12 cellular contexts compared by ENCODE assay signal in the genomic region with DNA sequence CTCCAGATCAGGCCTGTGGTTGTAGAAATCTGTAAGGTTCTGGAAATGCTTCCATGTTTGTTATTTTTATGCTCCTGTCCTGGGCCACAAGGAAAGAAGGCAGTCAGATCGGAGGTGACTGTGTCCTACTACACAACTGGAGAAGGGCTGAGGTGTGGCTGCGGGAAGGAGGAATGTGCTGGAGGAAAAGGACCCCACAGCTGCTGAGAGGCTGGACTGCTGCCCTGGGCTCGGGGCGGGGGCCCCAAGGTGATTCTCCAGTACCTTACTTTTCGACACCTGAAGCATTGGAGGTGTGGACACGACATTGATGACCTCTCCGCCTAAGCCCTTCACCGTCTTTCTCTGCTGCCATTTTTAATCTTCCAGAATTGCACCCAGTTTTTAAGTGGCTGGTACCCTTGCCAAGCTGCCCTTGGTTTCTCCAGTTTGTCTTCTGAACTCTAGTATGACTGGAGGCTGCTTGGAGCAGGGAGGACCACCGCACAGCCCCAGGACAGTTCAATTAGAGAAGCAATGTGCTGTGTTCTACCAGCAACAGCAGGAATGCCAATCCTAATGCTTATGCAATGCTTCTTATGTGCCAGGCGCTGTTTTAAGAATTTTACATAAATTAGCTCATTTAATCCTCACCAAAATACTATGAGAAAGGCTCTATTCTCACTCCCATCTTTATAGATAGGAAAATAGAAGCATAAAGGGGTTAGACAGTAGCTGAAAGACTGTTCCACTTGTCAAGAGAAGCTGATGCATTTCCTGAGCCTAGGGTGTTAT. TPM values are rescaled to one million over a fixed set of nuclear protein-coding genes. Genes with fewer than 3 reads are reported as not detected.
A peak's percentile ranks its signal among the peaks of the same experiment; 100 is the strongest.
DNase-seq lines count a peak whose midpoint lies in the region; ATAC-seq and TF ChIP-seq lines count a peak whose summit lies in the region.
"Had no signal": no experiment of that assay in that cellular context is flagged by ENCODE, and none has a peak within 500 bp of the region (broad histone marks: within the 10 kb centered on the region; RNA-seq: fewer than 3 reads in every experiment).

No MANE protein-coding gene starts in this region.

- H3K27me3 ChIP-seq in GM23248 (replicated peaks; ENCODE audit: insufficient read depth): no peaks in the 10 kb centered on the region
- no peaks in the 10 kb centered on the region for H3K27me3 ChIP-seq in SJSA1 (replicated peaks)
- peaks cover 8% of the 10 kb centered on the region for H3K27me3 ChIP-seq in foreskin keratinocyte
- peaks cover 2% of the 10 kb centered on the region for H3K27me3 ChIP-seq in smooth muscle cell (ENCODE audit: low read depth)

- H2AFZ ChIP-seq in GM23248 (no peak overlapping the region), smooth muscle cell (ENCODE audit: low read depth) (no peak overlapping the region)

- no peak overlapping the region for H3K4me3 ChIP-seq in GM23248
- no peak overlapping the region for H3K4me3 ChIP-seq in SJSA1
- H3K4me3 ChIP-seq in smooth muscle cell: no peak overlapping the region
- H3K4me3 ChIP-seq: adrenal gland, SK-N-MC had no signal

- TF ChIP-seq CTCF in foreskin keratinocyte (conservative IDR thresholded peaks at IDR 0.05) (no peak), smooth muscle cell (IDR thresholded peaks at IDR 0.05; ENCODE audit: borderline replicate concordance, insufficient read depth, poor library complexity, severe bottlenecking) (no peak)

- H3K9ac ChIP-seq in GM23248: peak overlapping the region; percentile 53
- no peak overlapping the region for H3K9ac ChIP-seq in smooth muscle cell (ENCODE audit: low read depth)

- no peaks in the 10 kb centered on the region for H3K9me2 ChIP-seq in GM23248 (ENCODE audit: insufficient read depth)

- WGBS in GM23248 (ENCODE audit: low coverage in 1 of 2, low lambda C conversion rate in 2 of 2, missing lambda C conversion rate in 2 of 2), 2 experiments: 81 to 84% methylated on average over 10 of the region's 10 CpGs
- WGBS in smooth muscle cell (ENCODE audit: low lambda C conversion rate): 79% methylated on average over 10 of the region's 10 CpGs

- H3K4me1 ChIP-seq in GM23248 (ENCODE audit: insufficient read depth): peaks cover 27% of the 10 kb centered on the region
- H3K4me1 ChIP-seq in SJSA1 (replicated peaks): peaks cover 51% of the 10 kb centered on the region
- peaks cover 18% of the 10 kb centered on the region for H3K4me1 ChIP-seq in foreskin keratinocyte
- peaks cover 18% of the 10 kb centered on the region for H3K4me1 ChIP-seq in smooth muscle cell (ENCODE audit: low read depth)
- H3K4me1 ChIP-seq: adrenal gland, BE2C had no signal

- H3F3A ChIP-seq in GM23248 (ENCODE audit: insufficient read depth) (peaks cover 9% of the 10 kb centered on the region; the same call in 1 of the 2 replicates), smooth muscle cell (ENCODE audit: low read depth) (no peaks in the 10 kb centered on the region)

- H3K9me3 ChIP-seq in GM23248 (ENCODE audit: low read depth) (no peaks in the 10 kb centered on the region), SJSA1 (replicated peaks) (no peaks in the 10 kb centered on the region), smooth muscle cell (replicated peaks; ENCODE audit: low read depth) (no peaks in the 10 kb centered on the region)
- H3K9me3 ChIP-seq: adrenal gland, BE2C had no signal

- H3K36me3 ChIP-seq in GM23248 (ENCODE audit: low read depth) (no peaks in the 10 kb centered on the region), SJSA1 (no peaks in the 10 kb centered on the region), smooth muscle cell (ENCODE audit: low read depth) (no peaks in the 10 kb centered on the region)
- H3K36me3 ChIP-seq: adrenal gland, BE2C had no signal

- ATAC-seq in foreskin keratinocyte (no peak), HG02571 (IDR thresholded peaks at IDR 0.05; ENCODE audit: unreplicated experiment) (no peak)
- ATAC-seq: activated CD8-positive, alpha-beta T cell treated with anti-CD3 and anti-CD28 coated beads for 36 hours had no signal

- in situ Hi-C loops in GM23248 (cut with MboI): no loop called here

- H3K79me2 ChIP-seq in GM23248 (ENCODE audit: insufficient read depth): no peaks in the 10 kb centered on the region
- no peaks in the 10 kb centered on the region for H3K79me2 ChIP-seq in smooth muscle cell (ENCODE audit: low read depth)

- H4K20me1 ChIP-seq in GM23248 (ENCODE audit: insufficient read depth) (no peaks in the 10 kb centered on the region), smooth muscle cell (ENCODE audit: low read depth) (no peaks in the 10 kb centered on the region)

- DNase-seq in GM23248: peak; percentile 57
- no peak for DNase-seq in SJSA1 (ENCODE audit: low read depth in 1 of 2, low spot score in 2 of 2)
- no peak for DNase-seq in foreskin keratinocyte
- no peak for DNase-seq in smooth muscle cell (lab: John Stamatoyannopoulos, UW; ENCODE audit: unreplicated experiment)
- DNase-seq in SHP77 (lab: John Stamatoyannopoulos, UW): no peak
- DNase-seq in stimulated activated naive CD4-positive, alpha-beta T cell (lab: John Stamatoyannopoulos, UW): no peak
- DNase-seq: activated CD8-positive, alpha-beta T cell treated with anti-CD3 and anti-CD28 coated beads for 36 hours; adrenal gland; BE2C; NCI-H146 had no signal

- peak overlapping the region; percentile 54 for H3K4me2 ChIP-seq in GM23248 (ENCODE audit: unreplicated experiment)
- no peak overlapping the region for H3K4me2 ChIP-seq in smooth muscle cell

- H3K27ac ChIP-seq in GM23248: peak overlapping the region; percentile 61
- peak overlapping the region; percentile 90 for H3K27ac ChIP-seq in SJSA1
- peak overlapping the region; percentile 14 for H3K27ac ChIP-seq in foreskin keratinocyte
- peak overlapping the region; percentile 7 for H3K27ac ChIP-seq in smooth muscle cell (ENCODE audit: low read depth)
- H3K27ac ChIP-seq: adrenal gland, SK-N-MC had no signal

RNA-seq across cellular contexts. Expression of gene ANKRD33B, which starts 13.5 kb away (rescaled TPM):
- total RNA-seq in GM23248 (2014; rRNA removed; shearing (Covaris generic)): 1.5 and 2.4 TPM in 2 replicates
- 0.57 and 0.71 TPM in 2 replicates for polyA plus RNA-seq in GM23248 (2016; fragmentation: Nextera tagmentation; extraction: Ambion mirVana)
- total RNA-seq in SJSA1 (2014; rRNA removed; shearing (Covaris generic)): 10.2 and 10.3 TPM in 2 replicates
- total RNA-seq in foreskin keratinocyte: 1.8 and 4.3 TPM in 2 replicates
- 0.31 and 0.87 TPM in 2 replicates for polyA plus RNA-seq in foreskin keratinocyte
- total RNA-seq in smooth muscle cell: 2.2 TPM in 2 replicates
- 1.1 and 1.2 TPM in 2 replicates for polyA plus RNA-seq in smooth muscle cell

Comparison
In these comparisons a context has a peak if more than half of its experiments do, and no peak if none do; other contexts are left out.
1. H3K27ac ChIP-seq: peak in every context shown above with its lines; median percentile 90 in SJSA1; 61 in GM23248; 14 in foreskin keratinocyte; 7 in smooth muscle cell.